Comparison of ENCODE assay signal across 29 cellular contexts in the genomic region with DNA sequence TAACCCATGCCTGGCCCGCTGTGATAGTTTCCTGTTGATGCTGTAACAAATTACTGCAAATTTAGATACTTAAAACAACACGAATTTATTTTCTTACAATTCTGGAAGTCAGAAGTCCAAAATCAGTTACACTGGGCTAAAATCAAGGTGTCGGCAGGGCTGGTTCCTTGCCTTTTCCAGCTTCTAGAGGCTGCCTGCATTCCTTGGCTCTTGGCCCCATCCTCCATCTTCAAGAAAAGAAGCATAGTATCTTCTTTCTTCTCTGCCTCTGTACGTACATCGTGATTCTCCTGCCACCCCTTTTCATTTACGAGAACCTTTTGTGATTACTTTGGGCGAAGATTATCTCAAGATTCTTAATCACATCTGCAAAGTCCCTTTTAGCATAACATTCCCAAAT. TPM values are rescaled to one million over a fixed set of nuclear protein-coding genes. Genes with fewer than 3 reads are reported as not detected.
DNase-seq lines count a peak whose midpoint lies in the region; TF ChIP-seq lines count a peak whose summit lies in the region.
"Had no signal": no experiment of that assay in that cellular context is flagged by ENCODE, and none has a peak within 500 bp of the region (broad histone marks: within the 10 kb centered on the region; RNA-seq: fewer than 3 reads in every experiment).

No MANE protein-coding gene starts in this region.

- intact Hi-C loops in head of caudate nucleus (cut with DNase I), result loop anchor here (5.0 to 10.0 kb wide), 2 partner anchors 54 to 126 kb away; partner anchors contain the start of genes BAG3 and INPP5F

- H3K4me3 ChIP-seq in OCI-LY3 (ENCODE audit: low read length), result peak overlapping the region; percentile 100
- H3K4me3 ChIP-seq in iPS-15b (ENCODE audit: low read depth, low read length), result peak overlapping the region; percentile 80
- no peak overlapping the region for H3K4me3 ChIP-seq in Peyer's patch
- H3K4me3 ChIP-seq: breast epithelium, heart left ventricle, pancreas, right atrium auricular region, SJSA1, vagina had no signal

- peaks cover 22% of the 10 kb centered on the region for H4K20me1 ChIP-seq in OCI-LY3 (ENCODE audit: insufficient read depth, low read length)

- peak overlapping the region; percentile 69 for H3K4me2 ChIP-seq in OCI-LY3 (ENCODE audit: low read length)

- H3K27ac Mint-ChIP-seq in activated naive CD8-positive, alpha-beta T cell, result peak overlapping the region; percentile 41
- H3K27ac Mint-ChIP-seq in activated naive CD8-positive, alpha-beta T cell treated with anti-CD3 and anti-CD28 coated beads for 36 hours, result no peak overlapping the region
- H3K27ac Mint-ChIP-seq in type B pancreatic cell, result no peak overlapping the region

- H3K9me3 Mint-ChIP-seq in activated naive CD8-positive, alpha-beta T cell (ENCODE audit: low read depth), result no peaks in the 10 kb centered on the region
- peaks cover 2% of the 10 kb centered on the region for H3K9me3 Mint-ChIP-seq in activated naive CD8-positive, alpha-beta T cell treated with anti-CD3 and anti-CD28 coated beads for 36 hours
- no peaks in the 10 kb centered on the region for H3K9me3 Mint-ChIP-seq in type B pancreatic cell
- H3K9me3 Mint-ChIP-seq: stimulated activated effector memory CD8-positive, alpha-beta T cell treated with anti-CD3 and anti-CD28 coated beads, Interleukin-12 subunit alpha, Interleukin-12 subunit beta, amount 100 ng/mL, for 72 hours; T-helper 1 cell treated with Interleukin-12 subunit alpha and Interleukin-12 subunit beta and Interleukin-4 antibody, amounts not matched to agents 30 μg/mL and 1 μg/mL, for 36 hours had no signal

- H3K4me1 Mint-ChIP-seq in activated naive CD8-positive, alpha-beta T cell (ENCODE audit: low read depth), result peaks cover 36% of the 10 kb centered on the region
- H3K4me1 Mint-ChIP-seq in activated naive CD8-positive, alpha-beta T cell treated with anti-CD3 and anti-CD28 coated beads for 36 hours, result peaks cover 26% of the 10 kb centered on the region
- peaks cover 22% of the 10 kb centered on the region for H3K4me1 Mint-ChIP-seq in type B pancreatic cell (ENCODE audit: unreplicated experiment)

- TF ChIP-seq POLR2A in Peyer's patch (IDR thresholded peaks at IDR 0.05), result no peak

- H3K9ac ChIP-seq in OCI-LY3 (ENCODE audit: low read length), result peak overlapping the region; percentile 80
- no peak overlapping the region for H3K9ac ChIP-seq in iPS-15b (ENCODE audit: low read depth, low read length)

- H3K36me3 ChIP-seq in OCI-LY3 (replicated peaks; ENCODE audit: low read depth, low read length) (peaks cover 23% of the 10 kb centered on the region), iPS-15b (ENCODE audit: control insufficient read depth, insufficient read depth, low read length) (no peaks in the 10 kb centered on the region), Peyer's patch (no peaks in the 10 kb centered on the region)
- H3K36me3 ChIP-seq: breast epithelium, pancreas, right atrium auricular region, vagina had no signal

- H3K36me3 Mint-ChIP-seq in activated naive CD8-positive, alpha-beta T cell, result peaks cover 13% of the 10 kb centered on the region
- peaks cover 46% of the 10 kb centered on the region for H3K36me3 Mint-ChIP-seq in activated naive CD8-positive, alpha-beta T cell treated with anti-CD3 and anti-CD28 coated beads for 36 hours
- H3K36me3 Mint-ChIP-seq in type B pancreatic cell, result peaks cover 6% of the 10 kb centered on the region

- H3K27me3 Mint-ChIP-seq in activated naive CD8-positive, alpha-beta T cell, result no peaks in the 10 kb centered on the region
- no peaks in the 10 kb centered on the region for H3K27me3 Mint-ChIP-seq in activated naive CD8-positive, alpha-beta T cell treated with anti-CD3 and anti-CD28 coated beads for 36 hours
- H3K27me3 Mint-ChIP-seq in type B pancreatic cell, result peaks cover 3% of the 10 kb centered on the region

- H3K27me3 ChIP-seq in OCI-LY3 (ENCODE audit: low read depth, low read length) (no peaks in the 10 kb centered on the region), iPS-15b (ENCODE audit: control insufficient read depth, insufficient read depth, low read length) (no peaks in the 10 kb centered on the region), Peyer's patch (no peaks in the 10 kb centered on the region)
- H3K27me3 ChIP-seq: BLaER1, breast epithelium, heart left ventricle, MG63, pancreas, right atrium auricular region, SJSA1, testis, vagina had no signal

- no peak for TF ChIP-seq CTCF in OCI-LY3 (IDR thresholded peaks at IDR 0.05; ENCODE audit: low read depth, low read length)
- TF ChIP-seq CTCF in type B pancreatic cell (conservative IDR thresholded peaks at IDR 0.05), result no peak
- no peak for TF ChIP-seq CTCF in Peyer's patch (IDR thresholded peaks at IDR 0.05)

- H3K79me2 ChIP-seq in OCI-LY3 (ENCODE audit: low read length), result peaks cover 33% of the 10 kb centered on the region

- peak overlapping the region; percentile 29 for H2AFZ ChIP-seq in OCI-LY3 (ENCODE audit: low read depth, low read length)

- H3K27ac ChIP-seq in OCI-LY3 (ENCODE audit: low read length), result no peak overlapping the region; the same call in 1 of the 2 replicates
- no peak overlapping the region for H3K27ac ChIP-seq in Peyer's patch
- H3K27ac ChIP-seq: breast epithelium, pancreas, right atrium auricular region, SJSA1, testis, vagina had no signal

- H3K9me3 ChIP-seq in OCI-LY3 (ENCODE audit: insufficient read depth, low read length) (no peaks in the 10 kb centered on the region), iPS-15b (ENCODE audit: control insufficient read depth, insufficient read depth, low read length) (no peaks in the 10 kb centered on the region), Peyer's patch (no peaks in the 10 kb centered on the region)
- H3K9me3 ChIP-seq: breast epithelium, MG63, pancreas, right atrium auricular region, SJSA1, testis, vagina had no signal

- H3K4me3 Mint-ChIP-seq in activated naive CD8-positive, alpha-beta T cell, result peak overlapping the region; percentile 99
- no peak overlapping the region for H3K4me3 Mint-ChIP-seq in activated naive CD8-positive, alpha-beta T cell treated with anti-CD3 and anti-CD28 coated beads for 36 hours
- peak overlapping the region; percentile 32 for H3K4me3 Mint-ChIP-seq in type B pancreatic cell

- DNase-seq in activated naive CD8-positive, alpha-beta T cell treated with anti-CD3 and anti-CD28 coated beads for 36 hours, result no peak
- DNase-seq in type B pancreatic cell (ENCODE audit: extremely low spot score, unreplicated experiment) (no peak), head of caudate nucleus (no peak), Peyer's patch (no peak)
- no peak for DNase-seq in effector CD8-positive, alpha-beta T cell (lab: John Stamatoyannopoulos, UW)
- DNase-seq: activated CD4-positive, alpha-beta T cell treated with anti-CD3 and anti-CD28 coated beads for 48 hours; activated effector memory CD4-positive, alpha-beta T cell treated with anti-CD3 and anti-CD28 coated beads, Interleukin-2, amount 50 U/mL, for 16 hours; effector CD4-positive, alpha-beta T cell; EL; heart left ventricle; IMR-90; mesenchymal stem cell; MG63; NCI-H146; NCI-H2171; NCI-H524 treated with DMSO at 0.1 percent for 48 hours; pancreas; stimulated activated CD4-positive, alpha-beta T cell treated with anti-CD3 and anti-CD28 coated beads, Interleukin-2, amount 100 ng/mL, for 48 hours; testis had no signal

- H3K4me1 ChIP-seq in OCI-LY3 (ENCODE audit: low read length), result peaks cover 22% of the 10 kb centered on the region
- peaks cover 9% of the 10 kb centered on the region for H3K4me1 ChIP-seq in iPS-15b (ENCODE audit: control insufficient read depth, insufficient read depth, low read length)
- peaks cover 0 to 28% (median 8%) of the 10 kb centered on the region in 4 donors for H3K4me1 ChIP-seq in Peyer's patch

RNA-seq across cellular contexts. Expression of gene TIAL1, which starts 1.6 kb away (rescaled TPM):
- 100 to 1,000 TPM; 212 to 215 TPM for total RNA-seq in activated naive CD8-positive, alpha-beta T cell treated with anti-CD3 and anti-CD28 coated beads for 36 hours
- 132 and 153 TPM in 2 replicates for total RNA-seq in type B pancreatic cell (ENCODE audit: low replicate concordance)
- 100 to 1,000 TPM in 1 of 4 donors, 10 to 100 TPM in 3; 58.4 to 103 (median 79.7) TPM for total RNA-seq in Peyer's patch

RNA-seq across cellular contexts. Expression of gene BAG3, which starts 52.8 kb away (rescaled TPM):
- total RNA-seq in activated naive CD8-positive, alpha-beta T cell treated with anti-CD3 and anti-CD28 coated beads for 36 hours, result 10 to 100 TPM; 15.3 to 17.5 TPM
- total RNA-seq in type B pancreatic cell (ENCODE audit: low replicate concordance) (24.9 and 29.3 TPM in 2 replicates), Peyer's patch (10 to 100 TPM; 14.9 to 26.4 (median 19.8) TPM)

RNA-seq across cellular contexts. Expression of gene RGS10, which starts 55.9 kb away (rescaled TPM):
- 100 to 1,000 TPM; 273 to 294 TPM for total RNA-seq in activated naive CD8-positive, alpha-beta T cell treated with anti-CD3 and anti-CD28 coated beads for 36 hours
- 10.2 and 16.0 TPM in 2 replicates for total RNA-seq in type B pancreatic cell (ENCODE audit: low replicate concordance)
- total RNA-seq in Peyer's patch, result 10 to 100 TPM in 2 of 4 donors, 1 to 10 TPM in 2; 3.9 to 63.5 (median 13.2) TPM

Comparison
In these comparisons a context has a peak if more than half of its experiments do, and no peak if none do; other contexts are left out.
1. H3K4me3 ChIP-seq: peak in OCI-LY3 (single experiment) and iPS-15b (single experiment); none in Peyer's patch (0 of 4).
2. RNA of gene RGS10, which starts 55.9 kb away (total RNA-seq): 273 to 294 TPM in activated naive CD8-positive, alpha-beta T cell treated with anti-CD3 and anti-CD28 coated beads for 36 hours; 3.9 to 63.5 TPM in Peyer's patch and 10.2 to 16.0 TPM in type B pancreatic cell; every median in the first group is over 4 times any median in the second.